Comparison of ENCODE assay signal across 8 cellular contexts in the genomic region with DNA sequence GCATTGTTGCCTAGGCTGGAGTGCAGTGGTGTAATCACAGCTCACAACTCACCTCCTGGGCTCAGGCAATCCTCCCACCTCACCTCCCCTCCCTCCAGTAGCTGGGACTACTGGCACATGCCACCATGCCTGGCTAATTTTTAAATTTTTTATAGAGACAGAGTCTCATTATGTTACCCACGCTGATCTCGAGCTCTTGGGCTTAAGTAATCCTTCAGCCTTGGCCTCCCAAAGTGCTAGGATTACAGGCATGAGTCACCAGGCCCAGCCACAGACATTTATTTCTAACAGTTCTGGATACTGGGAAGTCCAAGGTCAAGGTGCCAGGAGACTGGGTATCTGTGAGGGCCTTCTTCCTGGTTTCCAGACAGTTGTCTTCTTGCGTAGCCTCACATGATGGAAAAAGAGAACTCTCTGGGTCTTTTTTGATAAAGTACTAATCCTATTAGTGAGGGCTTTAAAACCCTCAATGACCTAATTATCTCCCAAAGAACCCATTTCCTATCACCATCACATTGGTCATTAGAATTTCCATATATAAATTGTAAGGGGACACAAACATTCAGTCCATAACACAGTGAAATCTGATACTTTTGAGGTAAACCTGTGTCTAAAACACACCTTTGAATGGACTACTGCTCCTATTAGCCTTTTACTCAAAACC.
DNase-seq lines count a peak whose midpoint lies in the region; ATAC-seq and TF ChIP-seq lines count a peak whose summit lies in the region.

No MANE protein-coding gene starts in this region.

- TF ChIP-seq CTCF in RWPE1 (conservative IDR thresholded peaks at IDR 0.05; ENCODE audit: low read depth): no peak
- TF ChIP-seq CTCF in psoas muscle (IDR thresholded peaks at IDR 0.05): no peak

- POLR2A ChIA-PET in RWPE1 (lab: Yijun Ruan, JAX; ENCODE audit: low non-redundant PET): interaction anchor here (0.6 kb wide), 1 partner anchor 20 kb away, joined by 3 read pairs; no protein-coding TSS in a partner anchor
- POLR2A ChIA-PET in CD8-positive, alpha-beta memory T cell (lab: Charles Lee): no interaction called here

- H3K27me3 Mint-ChIP-seq in CD8-positive, alpha-beta memory T cell: no peaks in the 10 kb centered on the region

- ATAC-seq in psoas muscle: peak; percentile 79 to 88 (median 84)
- no peak for ATAC-seq in GM18868 (IDR thresholded peaks at IDR 0.05; ENCODE audit: unreplicated experiment)

- peak overlapping the region; percentile 66 for H3K4me3 ChIP-seq in psoas muscle
- H3K4me3 ChIP-seq in CD8-positive, alpha-beta memory T cell (ENCODE audit: low read length): no peak overlapping the region

- no peaks in the 10 kb centered on the region for H3K27me3 ChIP-seq in psoas muscle (ENCODE audit: insufficient read depth in 3 of 3, low read length in 2 of 3)
- no peaks in the 10 kb centered on the region for H3K27me3 ChIP-seq in CD8-positive, alpha-beta memory T cell (ENCODE audit: insufficient read depth, low read length, poor library complexity, severe bottlenecking)

- H3K9me3 ChIP-seq in psoas muscle: no peaks in the 10 kb centered on the region
- H3K9me3 ChIP-seq in CD8-positive, alpha-beta memory T cell (ENCODE audit: low read length): no peaks in the 10 kb centered on the region

- intact Hi-C loops in psoas muscle (cut with DNase I): no loop called here

- H3K4me1 Mint-ChIP-seq in CD8-positive, alpha-beta memory T cell: peaks cover 3 to 8% (median 4%) of the 10 kb centered on the region in 3 donors

- no peaks in the 10 kb centered on the region for H3K9me3 Mint-ChIP-seq in CD8-positive, alpha-beta memory T cell

- H3K27ac Mint-ChIP-seq in CD8-positive, alpha-beta memory T cell: peak overlapping the region in 2 of 8 donors; percentile 25 to 43

- peaks cover 0 to 14% (median 2%) of the 10 kb centered on the region in 3 donors for H3K36me3 Mint-ChIP-seq in CD8-positive, alpha-beta memory T cell

- H3K36me3 ChIP-seq in psoas muscle (ENCODE audit: insufficient read depth in 1 of 2, low read depth in 1 of 2): no peaks in the 10 kb centered on the region
- no peaks in the 10 kb centered on the region for H3K36me3 ChIP-seq in CD8-positive, alpha-beta memory T cell (ENCODE audit: insufficient read depth, low read length)

- CTCF ChIA-PET in RWPE1 (lab: Yijun Ruan, JAX): interaction anchor here (0.6 to 1.3 kb wide), 3 partner anchors 8 to 1402 kb away, joined by 3 to 4 read pairs (median 4); no protein-coding TSS in a partner anchor
- CTCF ChIA-PET in CD8-positive, alpha-beta memory T cell (lab: Charles Lee): interaction anchor here (1.0 kb wide), 1 partner anchor 440 kb away, joined by 4 read pairs; no protein-coding TSS in a partner anchor

- peaks cover 29% of the 10 kb centered on the region for H3K4me1 ChIP-seq in psoas muscle
- no peaks in the 10 kb centered on the region for H3K4me1 ChIP-seq in CD8-positive, alpha-beta memory T cell (ENCODE audit: insufficient read depth, low read length)

- 46 to 59% (median 48%) methylated on average over 3 of the region's 3 CpGs for WGBS in psoas muscle, 3 donors

- H3K27ac ChIP-seq in RWPE1: peak overlapping the region; percentile 96
- peak overlapping the region; percentile 80 for H3K27ac ChIP-seq in psoas muscle
- H3K27ac ChIP-seq in CD8-positive, alpha-beta memory T cell (ENCODE audit: low read depth, low read length): no peak overlapping the region

- peak; percentile 88 for DNase-seq in ELR (ENCODE audit: low read depth)
- DNase-seq in RWPE1 (ENCODE audit: low spot score): no peak
- peak; percentile 87 for DNase-seq in fibroblast of peridontal ligament (ENCODE audit: extremely low read depth)
- peak in 1 of 2 donors; percentile 39 for DNase-seq in psoas muscle
- DNase-seq in NCI-H1694 (lab: John Stamatoyannopoulos, UW): no peak
- DNase-seq in CD8-positive, alpha-beta memory T cell: no peak
- DNase-seq in mesenteric fat pad (ENCODE audit: low spot score): no peak

- H3K4me3 Mint-ChIP-seq in CD8-positive, alpha-beta memory T cell: no peak overlapping the region

Comparison
In these comparisons a context has a peak if more than half of its experiments do, and no peak if none do; other contexts are left out.
1. DNase-seq: peak in ELR (single experiment) and fibroblast of peridontal ligament (single experiment); none in RWPE1 (single experiment), NCI-H1694 (single experiment), CD8-positive, alpha-beta memory T cell (0 of 5) and mesenteric fat pad (single experiment).